ENCODE assay signal across 8 cellular contexts in genomic region chr2:100292022-100292580, GRCh38. TPM values are rescaled to one million over a fixed set of nuclear protein-coding genes. Genes with fewer than 3 reads are reported as not detected.
DNase-seq lines count a peak whose midpoint lies in the region; ATAC-seq, FAIRE-seq and TF ChIP-seq lines count a peak whose summit lies in the region.

No MANE protein-coding gene starts in this region.

- no peak overlapping the region for H3K27ac ChIP-seq in BLaER1
- H3K27ac ChIP-seq in KOPT-K1 (ENCODE audit: low read depth, low read length, poor library complexity, severe bottlenecking), result peak overlapping the region; percentile 73
- H3K27ac ChIP-seq in WERI-Rb-1, result no peak overlapping the region
- H3K27ac ChIP-seq in small intestine (ENCODE audit: low read depth in 1 of 2, low read length in 1 of 2), result no peak overlapping the region

- peaks cover 29% of the 10 kb centered on the region for H3K27me3 ChIP-seq in BLaER1
- no peaks in the 10 kb centered on the region for H3K27me3 ChIP-seq in WERI-Rb-1 (ENCODE audit: insufficient read depth, low read depth, severe bottlenecking)
- H3K27me3 ChIP-seq in small intestine (ENCODE audit: control insufficient read depth in 2 of 2, insufficient read depth in 2 of 2, low read length in 2 of 2), result peaks cover 0 to 2% of the 10 kb centered on the region in 2 donors

- H3K4me2 ChIP-seq in BLaER1, result 0 out of 2 replicates have a peak overlapping the region, but pooled peaks have one; percentile 9

- H3K36me3 ChIP-seq in BLaER1 (no peaks in the 10 kb centered on the region), KOPT-K1 (ENCODE audit: insufficient read depth, low read length) (no peaks in the 10 kb centered on the region), WERI-Rb-1 (no peaks in the 10 kb centered on the region), small intestine (ENCODE audit: control insufficient read depth in 2 of 2, insufficient read depth in 2 of 2, low read length in 2 of 2) (no peaks in the 10 kb centered on the region)

- H3K4me3 ChIP-seq in BLaER1 (no peak overlapping the region), WERI-Rb-1 (ENCODE audit: low read depth, low read length) (no peak overlapping the region), fibroblast of mammary gland (ENCODE audit: control insufficient read depth, low read depth, low read length) (no peak overlapping the region), small intestine (ENCODE audit: low read depth in 1 of 2, low read length in 2 of 2) (no peak overlapping the region)

- TF ChIP-seq CTCF in WERI-Rb-1 (IDR thresholded peaks at IDR 0.05; ENCODE audit: low read depth, low read length) (no peak), fibroblast of mammary gland (conservative IDR thresholded peaks at IDR 0.05; ENCODE audit: control insufficient read depth, insufficient read depth, low read depth, low read length) (peak; percentile 10)

- H3K4me1 ChIP-seq in BLaER1 (peaks cover 21% of the 10 kb centered on the region), small intestine (ENCODE audit: control insufficient read depth in 2 of 2, insufficient read depth in 1 of 2, low read depth in 1 of 2, low read length in 1 of 2) (no peaks in the 10 kb centered on the region)

- H3K9me3 ChIP-seq in BLaER1 (no peaks in the 10 kb centered on the region), KOPT-K1 (ENCODE audit: insufficient read depth, low read length, poor library complexity, severe bottlenecking) (no peaks in the 10 kb centered on the region), WERI-Rb-1 (ENCODE audit: severe bottlenecking) (no peaks in the 10 kb centered on the region), small intestine (ENCODE audit: control insufficient read depth, low read depth) (no peaks in the 10 kb centered on the region)

- FAIRE-seq in small intestine (lab: Jason Lieb, UNC), result no peak

- 21 to 35% (median 24%) methylated on average over 4 of the region's 4 CpGs for WGBS in small intestine, 3 donors

- DNase-seq in WERI-Rb-1 (peak; percentile 16), fibroblast of mammary gland (ENCODE audit: low read depth) (peak; percentile 87), small intestine (peak; percentile 75), NCI-H2107 (lab: John Stamatoyannopoulos, UW) (no peak)

- H4K20me1 ChIP-seq in BLaER1, result no peaks in the 10 kb centered on the region

- ATAC-seq in GM18502 (IDR thresholded peaks at IDR 0.05; ENCODE audit: poor library complexity, unreplicated experiment), result no peak
- ATAC-seq in HG03521 (IDR thresholded peaks at IDR 0.05; ENCODE audit: unreplicated experiment), result no peak

- no peak overlapping the region for H3K9ac ChIP-seq in BLaER1

RNA-seq across cellular contexts. Expression of gene LONRF2, which starts 30.2 kb away (rescaled TPM):
- polyA plus RNA-seq in small intestine, result 1 to 10 TPM in 1 of 3 donors, under 1 TPM in 1, not detected in 1; under 0.01 to 1.5 TPM
